In genomic region chr6:11366934-11367637, GRCh38 we compare ENCODE assay signal across 10 cellular contexts.
DNase-seq lines count a peak whose midpoint lies in the region; ATAC-seq, FAIRE-seq and TF ChIP-seq lines count a peak whose summit lies in the region.
"Had no signal": no experiment of that assay in that cellular context is flagged by ENCODE, and none has a peak within 500 bp of the region (broad histone marks: within the 10 kb centered on the region; RNA-seq: fewer than 3 reads in every experiment).

No MANE protein-coding gene starts in this region.

- H3K79me2 ChIP-seq in GM23338 (replicated peaks; ENCODE audit: insufficient read depth) = no peaks in the 10 kb centered on the region
- no peaks in the 10 kb centered on the region for H3K79me2 ChIP-seq in astrocyte (ENCODE audit: insufficient read depth, low read length)

- H3K4me3 Mint-ChIP-seq in GM23338 = no peak overlapping the region
- no peak overlapping the region for H3K4me3 Mint-ChIP-seq in astrocyte (ENCODE audit: unreplicated experiment)

- H3K27me3 Mint-ChIP-seq in GM23338 (ENCODE audit: insufficient read depth, low read depth, poor library complexity) (no peaks in the 10 kb centered on the region), astrocyte (ENCODE audit: low read depth, unreplicated experiment) (no peaks in the 10 kb centered on the region)

- H3K36me3 Mint-ChIP-seq in GM23338 (ENCODE audit: low read depth) (no peaks in the 10 kb centered on the region), astrocyte (ENCODE audit: low read depth, unreplicated experiment) (no peaks in the 10 kb centered on the region)

- H3K9me3 Mint-ChIP-seq in GM23338 (no peaks in the 10 kb centered on the region), astrocyte (ENCODE audit: unreplicated experiment) (peaks cover 5% of the 10 kb centered on the region)

- H3K9me2 ChIP-seq in GM23338 (ENCODE audit: insufficient read depth) = no peaks in the 10 kb centered on the region

- H3K36me3 ChIP-seq in GM23338 (ENCODE audit: insufficient read depth) = no peaks in the 10 kb centered on the region
- no peaks in the 10 kb centered on the region for H3K36me3 ChIP-seq in astrocyte (ENCODE audit: insufficient read depth, low read length)
- H3K36me3 ChIP-seq in mesodermal cell (ENCODE audit: control insufficient read depth, insufficient read depth, low read length) = no peaks in the 10 kb centered on the region

- H4K20me1 ChIP-seq in GM23338 (replicated peaks; ENCODE audit: insufficient read depth) (no peaks in the 10 kb centered on the region), astrocyte (ENCODE audit: insufficient read depth, low read length) (no peaks in the 10 kb centered on the region)

- H3K4me1 ChIP-seq in GM23338 (ENCODE audit: insufficient read depth) (0 out of 2 replicates have a peak, but pooled peaks cover 4% of the 10 kb centered on the region), astrocyte (ENCODE audit: insufficient read depth, low read length) (peaks cover 22% of the 10 kb centered on the region), mesodermal cell (ENCODE audit: control insufficient read depth, insufficient read depth, low read length, poor library complexity, severe bottlenecking) (peaks cover 11% of the 10 kb centered on the region)

- H3K4me1 Mint-ChIP-seq in GM23338 (peaks cover 12% of the 10 kb centered on the region), astrocyte (ENCODE audit: low read depth, unreplicated experiment) (peaks cover 40% of the 10 kb centered on the region)

- H3K9me3 ChIP-seq in astrocyte (ENCODE audit: insufficient read depth, low read depth, low read length) (no peaks in the 10 kb centered on the region), mesodermal cell (ENCODE audit: control insufficient read depth, low read length) (no peaks in the 10 kb centered on the region)

- DNase-seq in AG08395 (ENCODE audit: low spot score) (peak; percentile 43), GM23338 (ENCODE audit: low spot score) (peak; percentile 13), astrocyte (ENCODE audit: low read depth) (peak; percentile 61), NCI-H2081 treated with DMSO at 0.1 percent for 48 hours (lab: John Stamatoyannopoulos, UW) (no peak), NCI-H1048 (lab: John Stamatoyannopoulos, UW) (no peak), superior temporal gyrus (ENCODE audit: extremely low spot score) (no peak)
- DNase-seq: DND-41 had no signal

- no peaks in the 10 kb centered on the region for H3F3A ChIP-seq in GM23338 (replicated peaks; ENCODE audit: low read depth)

- H3K27me3 ChIP-seq in GM23338 (ENCODE audit: insufficient read depth) (no peaks in the 10 kb centered on the region), astrocyte (ENCODE audit: insufficient read depth, low read length) (no peaks in the 10 kb centered on the region)

- ATAC-seq in GM23338 (no peak; the same call in 2 of the 3 replicates), HG02973 (IDR thresholded peaks at IDR 0.05; ENCODE audit: unreplicated experiment) (no peak)

- H3K27ac ChIP-seq in GM23338 (ENCODE audit: low read depth) = no peak overlapping the region
- H3K27ac ChIP-seq in astrocyte (ENCODE audit: low read depth, low read length) = peak overlapping the region; percentile 77
- H3K27ac ChIP-seq in mesodermal cell (ENCODE audit: low read depth, low read length, severe bottlenecking) = peak overlapping the region; percentile 63

- peak; percentile 86 for FAIRE-seq in astrocyte (lab: Jason Lieb, UNC)

- H3K27ac Mint-ChIP-seq in GM23338 (no peak overlapping the region), astrocyte (ENCODE audit: unreplicated experiment) (peak overlapping the region; percentile 38)

- TF ChIP-seq CTCF in GM23338 (conservative IDR thresholded peaks at IDR 0.05; ENCODE audit: low read depth in 2 of 2) (no peak), astrocyte (IDR thresholded peaks at IDR 0.05; ENCODE audit: insufficient read depth, low read depth, low read length) (no peak)

- H3K4me2 ChIP-seq in GM23338 (no peak overlapping the region), astrocyte (ENCODE audit: low read length) (peak overlapping the region; percentile 53)

- no peak overlapping the region for H2AFZ ChIP-seq in GM23338
- H2AFZ ChIP-seq in astrocyte (ENCODE audit: low read depth, low read length) = peak overlapping the region; percentile 35

- peak overlapping the region; percentile 66 for H3K9ac ChIP-seq in astrocyte (ENCODE audit: low read length)

- WGBS in mesodermal cell (ENCODE audit: insufficient coverage in 2 of 2), 2 experiments = 100% methylated on average over 1 of the region's 4 CpGs; no CpG with 5 or more reads in 1 of the 2 experiments

- no peak overlapping the region for H3K4me3 ChIP-seq in GM23338
- H3K4me3 ChIP-seq in astrocyte (ENCODE audit: insufficient read depth, low read depth, low read length) = no peak overlapping the region
- no peak overlapping the region for H3K4me3 ChIP-seq in mesodermal cell (ENCODE audit: extremely low read depth, insufficient read depth, low read length, poor library complexity, severe bottlenecking)
- H3K4me3 ChIP-seq: skin epidermis had no signal

TF ChIP-seq in GM23338, 12 proteins besides CTCF, POLR2A, EP300 and RAD21 (continues in another document):
- TF ChIP-seq NANOG (IDR thresholded peaks at IDR 0.05; ENCODE audit: borderline replicate concordance) (no peak), ETS1 (IDR thresholded peaks at IDR 0.05) (no peak), JUNB (IDR thresholded peaks at IDR 0.05; ENCODE audit: unreplicated experiment) (no peak), CREB1 (CRISPR knock-in tag; IDR thresholded peaks at IDR 0.05; ENCODE audit: low read depth) (no peak), ZNF331 (CRISPR knock-in tag; IDR thresholded peaks at IDR 0.05; ENCODE audit: low read depth) (no peak), EZH2phosphoT487 (IDR thresholded peaks at IDR 0.05; ENCODE audit: unreplicated experiment) (no peak), STAT1 (IDR thresholded peaks at IDR 0.05; ENCODE audit: unreplicated experiment) (no peak)
- TF ChIP-seq, protein P1, sequence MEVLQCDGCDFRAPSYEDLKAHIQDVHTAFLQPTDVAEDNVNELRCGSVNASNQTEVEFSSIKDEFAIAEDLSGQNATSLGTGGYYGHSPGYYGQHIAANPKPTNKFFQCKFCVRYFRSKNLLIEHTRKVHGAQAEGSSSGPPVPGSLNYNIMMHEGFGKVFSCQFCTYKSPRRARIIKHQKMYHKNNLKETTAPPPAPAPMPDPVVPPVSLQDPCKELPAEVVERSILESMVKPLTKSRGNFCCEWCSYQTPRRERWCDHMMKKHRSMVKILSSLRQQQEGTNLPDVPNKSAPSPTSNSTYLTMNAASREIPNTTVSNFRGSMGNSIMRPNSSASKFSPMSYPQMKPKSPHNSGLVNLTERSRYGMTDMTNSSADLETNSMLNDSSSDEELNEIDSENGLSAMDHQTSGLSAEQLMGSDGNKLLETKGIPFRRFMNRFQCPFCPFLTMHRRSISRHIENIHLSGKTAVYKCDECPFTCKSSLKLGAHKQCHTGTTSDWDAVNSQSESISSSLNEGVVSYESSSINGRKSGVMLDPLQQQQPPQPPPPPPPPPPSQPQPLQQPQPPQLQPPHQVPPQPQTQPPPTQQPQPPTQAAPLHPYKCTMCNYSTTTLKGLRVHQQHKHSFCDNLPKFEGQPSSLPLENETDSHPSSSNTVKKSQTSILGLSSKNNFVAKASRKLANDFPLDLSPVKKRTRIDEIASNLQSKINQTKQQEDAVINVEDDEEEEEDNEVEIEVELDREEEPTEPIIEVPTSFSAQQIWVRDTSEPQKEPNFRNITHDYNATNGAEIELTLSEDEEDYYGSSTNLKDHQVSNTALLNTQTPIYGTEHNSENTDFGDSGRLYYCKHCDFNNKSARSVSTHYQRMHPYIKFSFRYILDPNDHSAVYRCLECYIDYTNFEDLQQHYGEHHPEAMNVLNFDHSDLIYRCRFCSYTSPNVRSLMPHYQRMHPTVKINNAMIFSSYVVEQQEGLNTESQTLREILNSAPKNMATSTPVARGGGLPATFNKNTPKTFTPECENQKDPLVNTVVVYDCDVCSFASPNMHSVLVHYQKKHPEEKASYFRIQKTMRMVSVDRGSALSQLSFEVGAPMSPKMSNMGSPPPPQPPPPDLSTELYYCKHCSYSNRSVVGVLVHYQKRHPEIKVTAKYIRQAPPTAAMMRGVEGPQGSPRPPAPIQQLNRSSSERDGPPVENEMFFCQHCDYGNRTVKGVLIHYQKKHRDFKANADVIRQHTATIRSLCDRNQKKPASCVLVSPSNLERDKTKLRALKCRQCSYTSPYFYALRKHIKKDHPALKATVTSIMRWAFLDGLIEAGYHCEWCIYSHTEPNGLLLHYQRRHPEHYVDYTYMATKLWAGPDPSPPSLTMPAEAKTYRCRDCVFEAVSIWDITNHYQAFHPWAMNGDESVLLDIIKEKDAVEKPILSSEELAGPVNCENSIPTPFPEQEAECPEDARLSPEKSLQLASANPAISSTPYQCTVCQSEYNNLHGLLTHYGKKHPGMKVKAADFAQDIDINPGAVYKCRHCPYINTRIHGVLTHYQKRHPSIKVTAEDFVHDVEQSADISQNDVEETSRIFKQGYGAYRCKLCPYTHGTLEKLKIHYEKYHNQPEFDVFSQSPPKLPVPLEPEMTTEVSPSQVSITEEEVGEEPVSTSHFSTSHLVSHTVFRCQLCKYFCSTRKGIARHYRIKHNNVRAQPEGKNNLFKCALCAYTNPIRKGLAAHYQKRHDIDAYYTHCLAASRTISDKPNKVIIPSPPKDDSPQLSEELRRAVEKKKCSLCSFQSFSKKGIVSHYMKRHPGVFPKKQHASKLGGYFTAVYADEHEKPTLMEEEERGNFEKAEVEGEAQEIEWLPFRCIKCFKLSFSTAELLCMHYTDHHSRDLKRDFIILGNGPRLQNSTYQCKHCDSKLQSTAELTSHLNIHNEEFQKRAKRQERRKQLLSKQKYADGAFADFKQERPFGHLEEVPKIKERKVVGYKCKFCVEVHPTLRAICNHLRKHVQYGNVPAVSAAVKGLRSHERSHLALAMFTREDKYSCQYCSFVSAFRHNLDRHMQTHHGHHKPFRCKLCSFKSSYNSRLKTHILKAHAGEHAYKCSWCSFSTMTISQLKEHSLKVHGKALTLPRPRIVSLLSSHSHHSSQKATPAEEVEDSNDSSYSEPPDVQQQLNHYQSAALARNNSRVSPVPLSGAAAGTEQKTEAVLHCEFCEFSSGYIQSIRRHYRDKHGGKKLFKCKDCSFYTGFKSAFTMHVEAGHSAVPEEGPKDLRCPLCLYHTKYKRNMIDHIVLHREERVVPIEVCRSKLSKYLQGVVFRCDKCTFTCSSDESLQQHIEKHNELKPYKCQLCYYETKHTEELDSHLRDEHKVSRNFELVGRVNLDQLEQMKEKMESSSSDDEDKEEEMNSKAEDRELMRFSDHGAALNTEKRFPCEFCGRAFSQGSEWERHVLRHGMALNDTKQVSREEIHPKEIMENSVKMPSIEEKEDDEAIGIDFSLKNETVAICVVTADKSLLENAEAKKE (CRISPR knock-in tag; IDR thresholded peaks at IDR 0.05) = no peak

Comparison
In these comparisons a context has a peak if more than half of its experiments do, and no peak if none do; other contexts are left out.
1. DNase-seq: peak in AG08395 (single experiment), GM23338 (single experiment) and astrocyte (single experiment); none in NCI-H2081 treated with DMSO at 0.1 percent for 48 hours (single experiment), NCI-H1048 (single experiment) and superior temporal gyrus (single experiment).